8 cellular contexts compared by ENCODE assay signal in the genomic region with DNA sequence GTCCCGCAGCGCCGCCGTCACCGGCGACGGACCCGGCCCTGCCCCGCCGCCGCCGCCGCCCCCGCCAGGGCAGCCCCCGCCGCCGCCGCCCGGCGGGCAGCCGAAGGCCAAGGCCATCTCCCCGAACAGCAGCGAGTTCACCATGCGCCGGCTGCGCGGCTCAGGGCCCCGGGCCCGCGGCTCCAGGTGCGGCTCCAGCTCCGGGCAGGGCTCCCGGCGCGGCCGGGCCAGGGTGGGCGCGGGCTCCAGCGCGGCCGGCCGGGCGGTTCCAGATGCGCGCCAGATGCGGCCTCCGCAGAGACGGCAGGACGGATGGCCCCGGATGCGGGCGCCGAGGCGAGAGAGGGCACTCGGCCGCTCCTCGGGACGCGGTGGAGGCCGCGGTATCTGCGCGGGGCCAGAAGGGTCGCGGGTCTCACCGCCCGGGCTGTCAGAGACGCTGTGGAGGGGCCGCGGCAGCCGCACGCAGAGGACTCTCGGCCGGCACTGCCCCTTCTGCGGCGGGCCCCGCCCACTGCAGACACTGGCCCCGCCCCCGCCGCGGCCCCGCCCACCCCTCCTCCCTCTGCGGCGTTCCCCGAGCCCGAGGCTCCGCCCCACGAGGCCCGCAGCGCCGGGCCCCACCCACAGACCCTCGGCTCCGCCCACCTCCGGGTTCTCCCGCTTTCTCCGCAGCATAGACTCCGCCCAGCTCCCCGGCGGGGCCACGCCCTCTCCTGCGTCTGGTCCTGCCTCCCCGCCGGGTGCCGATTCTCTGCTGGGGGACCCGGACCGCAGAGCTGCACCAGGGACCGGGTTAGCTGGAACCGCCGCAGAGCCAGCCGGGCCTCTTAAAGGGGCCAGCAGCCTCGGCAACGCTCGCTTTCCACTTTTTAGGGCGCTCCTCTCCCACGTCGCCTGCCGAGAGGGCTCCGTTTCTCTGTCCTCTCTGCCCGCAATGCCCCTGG. TPM values are rescaled to one million over a fixed set of nuclear protein-coding genes. Genes with fewer than 3 reads are reported as not detected.
DNase-seq lines count a peak whose midpoint lies in the region; ATAC-seq and TF ChIP-seq lines count a peak whose summit lies in the region.

A gene (minus strand): TSS at position 488 of the 947 bp plus-strand sequence. CDS start 344 bp downstream, at position 144.

- TF ChIP-seq CTCF in Panc1 (IDR thresholded peaks at IDR 0.05) = no peak

- POLR2A ChIA-PET in Panc1 (lab: Charles Lee) = interaction anchor here (0.6 to 1.0 kb wide), 2 partner anchors 44 to 93 kb away, joined by 3 to 5 read pairs; no protein-coding TSS in a partner anchor

- H3K9me3 ChIP-seq in HUES6 (ENCODE audit: control insufficient read depth, insufficient read depth, low read depth, low read length) = no peaks in the 10 kb centered on the region
- no peaks in the 10 kb centered on the region for H3K9me3 ChIP-seq in Panc1 (ENCODE audit: control insufficient read depth, insufficient read depth, low read depth, low read length)
- H3K9me3 ChIP-seq in muscle layer of duodenum (ENCODE audit: control insufficient read depth in 1 of 2, low read length in 2 of 2) = no peaks in the 10 kb centered on the region

- in situ Hi-C loops in Panc1 (cut with HindIII; ENCODE audit: low pct_unique_long_range_greater_than_20kb, low sequenced_read_pairs) = no loop called here

- peak within 1 kb of the TSS; percentile 96 for H3K4me3 ChIP-seq in HUES6 (ENCODE audit: low read depth, low read length)
- peak within 1 kb of the TSS; percentile 71 to 85 for H3K4me3 ChIP-seq in Panc1 (ENCODE audit: low read depth in 2 of 2, low read length in 2 of 2)
- peak within 1 kb of the TSS; percentile 74 to 80 for H3K4me3 ChIP-seq in muscle layer of duodenum (ENCODE audit: low read depth in 1 of 2, low read length in 2 of 2)

- H3K4me1 ChIP-seq in HUES6 (ENCODE audit: control insufficient read depth, insufficient read depth, low read length) (peaks cover 26% of the 10 kb centered on the region), Panc1 (ENCODE audit: control insufficient read depth, insufficient read depth, low read length) (peaks cover 32% of the 10 kb centered on the region), muscle layer of duodenum (ENCODE audit: control insufficient read depth in 1 of 2, insufficient read depth in 2 of 2, low read length in 2 of 2) (peaks cover 13 to 22% of the 10 kb centered on the region in 2 donors)

- H3K9ac ChIP-seq in HUES6 (ENCODE audit: low read length) = peak within 1 kb of the TSS; percentile 82

- H3K27me3 ChIP-seq in HUES6 (ENCODE audit: control insufficient read depth, insufficient read depth, low read length) = peaks cover 38% of the 10 kb centered on the region
- H3K27me3 ChIP-seq in Panc1 (ENCODE audit: control insufficient read depth, insufficient read depth, low read length) = no peaks in the 10 kb centered on the region
- H3K27me3 ChIP-seq in muscle layer of duodenum (ENCODE audit: low read depth, low read length) = no peaks in the 10 kb centered on the region

- H3K27ac ChIP-seq in HUES6 (ENCODE audit: low read depth, low read length) (no peak within 1 kb of the TSS; the same call in 1 of the 2 replicates), Panc1 (ENCODE audit: low read length) (peak within 1 kb of the TSS; percentile 89), muscle layer of duodenum (ENCODE audit: low read length) (no peak within 1 kb of the TSS)

- no TSS peak for BruUV-seq in Panc1 (replicated peaks; lab: Mats Ljungman, UMichigan)

- ATAC-seq in GM21447 (IDR thresholded peaks at IDR 0.05; ENCODE audit: unreplicated experiment) (peak; percentile 61), Panc1 (peak; percentile 86), esophagus mucosa (peak; percentile 89)

- 0 out of 2 replicates have a peak, but pooled peaks cover 3% of the 10 kb centered on the region for H3K36me3 ChIP-seq in HUES6 (ENCODE audit: control insufficient read depth, insufficient read depth, low read length)
- H3K36me3 ChIP-seq in Panc1 (ENCODE audit: control insufficient read depth, insufficient read depth, low read length) = no peaks in the 10 kb centered on the region
- no peaks in the 10 kb centered on the region for H3K36me3 ChIP-seq in muscle layer of duodenum (ENCODE audit: control insufficient read depth in 1 of 2, insufficient read depth in 2 of 2, low read length in 2 of 2)

- CTCF ChIA-PET in Panc1 (lab: Charles Lee) = interaction anchor here (0.6 to 0.7 kb wide), 4 partner anchors 11 to 664 kb away, joined by 3 to 9 read pairs (median 4); no protein-coding TSS in a partner anchor

- DNase-seq in DMS 273 treated with DMSO at 0.1 percent for 48 hours (lab: John Stamatoyannopoulos, UW) (peak; percentile 64), Panc1 (ENCODE audit: low read depth, low spot score) (peak; percentile 67)
- DNase-seq in activated T-cell treated with anti-CD3 and anti-CD28 coated beads, Interleukin-2, amount 50 U/mL, for 48 hours = peak; percentile 99 to 100
- DNase-seq in stimulated activated CD8-positive, alpha-beta memory T cell treated with anti-CD3 and anti-CD28 coated beads, Interleukin-7, amount 100 ng/mL, for 1 hour (ENCODE audit: low read depth in 2 of 2) = peak; percentile 99 to 100

- intact Hi-C loops in Panc1 (cut with micrococcal nuclease; ENCODE audit: unreplicated experiment) = loop anchor here (10.0 kb wide), 1 partner anchor 118 kb away; no protein-coding TSS in a partner anchor

RNA-seq across cellular contexts. Expression of the gene that starts here (rescaled TPM):
- total RNA-seq in Panc1 (2021; ENCODE audit: unreplicated experiment) = 59.4 TPM
- polyA plus RNA-seq in Panc1 (2012; ENCODE audit: insufficient read length) = 53.4 TPM
- 70.2 TPM for total RNA-seq in esophagus mucosa
